In genomic region chr15:68435966-68436365, GRCh38 we compare ENCODE assay signal across 17 cellular contexts.
"Had no signal": no experiment of that assay in that cellular context is flagged by ENCODE, and none has a peak within 500 bp of the region (broad histone marks: within the 10 kb centered on the region; RNA-seq: fewer than 3 reads in every experiment).

No MANE protein-coding gene starts in this region.

- H3K4me3 ChIP-seq: right lobe of liver, testis had no signal

- DNase-seq: activated CD4-positive, alpha-beta T cell treated with anti-CD3 and anti-CD28 coated beads, Interleukin-2, amount 50 U/mL, for 1 hour; activated gamma-delta T cell; activated naive CD4-positive, alpha-beta T cell treated with anti-CD3 and anti-CD28 coated beads, Interleukin-2, amount 50 U/mL, for 16 hours; activated naive CD8-positive, alpha-beta T cell treated with anti-CD3 and anti-CD28 coated beads, Interleukin-2, amount 50 U/mL, for 24 hours; activated T-cell treated with anti-CD3 and anti-CD28 coated beads for 4 hours; foreskin fibroblast; mesenchymal stem cell; right lobe of liver; small intestine; stimulated activated CD4-positive, alpha-beta T cell treated with anti-CD3 and anti-CD28 coated beads, Interleukin-4, amount 100 ng/mL, for 1 hour; stimulated activated naive CD4-positive, alpha-beta T cell; testis; trophoblast cell had no signal

- H3K4me3 Mint-ChIP-seq: activated naive CD8-positive, alpha-beta T cell treated with anti-CD3 and anti-CD28 coated beads, Interleukin-2, amount 50 U/mL, for 24 hours; nephron; T-helper 2 cell treated with Interferon-gamma antibody and Interleukin-4, amounts not matched to agents 5 μg/mL and 100 μg/mL, for 36 hours had no signal

- H3K27ac Mint-ChIP-seq: activated naive CD8-positive, alpha-beta T cell treated with anti-CD3 and anti-CD28 coated beads, Interleukin-2, amount 50 U/mL, for 24 hours; T-helper 2 cell treated with Interferon-gamma antibody and Interleukin-4, amounts not matched to agents 5 μg/mL and 100 μg/mL, for 36 hours had no signal

- H3K9me3 Mint-ChIP-seq: activated naive CD8-positive, alpha-beta T cell treated with anti-CD3 and anti-CD28 coated beads, Interleukin-2, amount 50 U/mL, for 24 hours; T-helper 2 cell treated with Interferon-gamma antibody and Interleukin-4, amounts not matched to agents 5 μg/mL and 100 μg/mL, for 36 hours had no signal

- H3K27ac ChIP-seq: parathyroid adenoma, right lobe of liver, testis, VCaP had no signal
